Comparison of ENCODE assay signal across 16 cellular contexts in genomic region chr5:312845-313244, GRCh38.
"Had no signal": no experiment of that assay in that cellular context is flagged by ENCODE, and none has a peak within 500 bp of the region (broad histone marks: within the 10 kb centered on the region; RNA-seq: fewer than 3 reads in every experiment).

No MANE protein-coding gene starts in this region.

- H3K4me1 ChIP-seq: suprapubic skin had no signal

- H3K4me3 ChIP-seq: coronary artery, suprapubic skin, upper lobe of left lung had no signal

- ATAC-seq: activated CD4-positive, alpha-beta T cell treated with anti-CD3 and anti-CD28 coated beads for 36 hours; activated CD8-positive, alpha-beta T cell treated with anti-CD3 and anti-CD28 coated beads for 36 hours; natural killer cell treated with Interleukin-12 subunit alpha and Interleukin-12 subunit beta and Interleukin-15 and Interleukin-18, amount 100 ng/mL, for 72 hours; stimulated activated naive CD8-positive, alpha-beta T cell treated with anti-CD3 and anti-CD28 coated beads, Interleukin-15, Interleukin-2, amounts not matched to agents 100 U/mL and 50 U/mL, for 24 hours; T-cell had no signal

- H3K27ac ChIP-seq: coronary artery, suprapubic skin, upper lobe of left lung, VCaP had no signal

- DNase-seq: activated CD4-positive, alpha-beta T cell treated with anti-CD3 and anti-CD28 coated beads for 36 hours; activated CD8-positive, alpha-beta memory T cell treated with anti-CD3 and anti-CD28 coated beads, Interleukin-2, amount 50 U/mL, for 4 hours; activated CD8-positive, alpha-beta T cell treated with anti-CD3 and anti-CD28 coated beads for 36 hours; activated naive CD4-positive, alpha-beta T cell treated with anti-CD3 and anti-CD28 coated beads for 36 hours; central memory CD4-positive, alpha-beta T cell; effector CD8-positive, alpha-beta T cell; left cardiac atrium; occipital lobe; stimulated activated CD4-positive, alpha-beta T cell treated with anti-CD3 and anti-CD28 coated beads, Interleukin-4, amount 100 ng/mL, for 1 hour; stimulated activated naive CD8-positive, alpha-beta T cell treated with anti-CD3 and anti-CD28 coated beads, Interleukin-15, Interleukin-2, amounts not matched to agents 100 U/mL and 50 U/mL, for 24 hours; T-cell; upper lobe of left lung had no signal

- H3K27me3 ChIP-seq: suprapubic skin, upper lobe of left lung had no signal

- H3K9me3 ChIP-seq: suprapubic skin, upper lobe of left lung had no signal
